Comparison of ENCODE assay signal across 11 cellular contexts in the genomic region with DNA sequence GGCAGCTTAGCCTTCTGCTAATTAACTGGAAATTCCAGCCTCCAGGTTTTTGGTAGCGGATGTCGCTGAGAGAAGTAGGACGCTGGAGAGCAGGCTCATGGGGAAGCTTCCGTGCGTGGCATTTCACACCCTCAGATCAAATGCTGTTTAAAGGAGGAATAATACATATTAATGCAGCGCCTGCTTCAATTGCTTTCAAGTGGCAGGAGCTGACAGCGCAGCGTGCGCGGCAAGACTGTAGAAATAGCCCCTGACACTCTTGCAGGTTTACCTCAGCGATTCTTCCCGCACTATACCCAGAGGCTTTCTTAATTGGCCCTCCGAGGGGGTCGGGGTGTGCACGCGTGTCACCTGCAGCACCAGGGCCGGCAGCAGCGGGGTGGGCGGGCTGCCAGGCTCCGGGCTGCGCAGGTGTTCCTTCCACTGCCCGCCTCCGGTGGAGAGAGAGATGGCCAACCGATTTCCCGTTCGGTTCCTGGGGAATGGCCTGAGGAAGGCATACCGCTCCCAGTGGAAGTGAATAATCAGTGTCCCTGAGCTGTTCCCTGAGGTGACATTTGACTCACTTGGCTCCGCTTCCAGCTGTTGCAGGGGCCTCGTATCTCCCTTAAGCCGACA.
DNase-seq lines count a peak whose midpoint lies in the region; ATAC-seq and FAIRE-seq lines count a peak whose summit lies in the region.
"Had no signal": no experiment of that assay in that cellular context is flagged by ENCODE, and none has a peak within 500 bp of the region (broad histone marks: within the 10 kb centered on the region; RNA-seq: fewer than 3 reads in every experiment).

No MANE protein-coding gene starts in this region.

- H3K9me3 ChIP-seq in small intestine (ENCODE audit: control insufficient read depth, low read depth) = no peaks in the 10 kb centered on the region
- H3K9me3 ChIP-seq: uterus had no signal

- no peak for FAIRE-seq in small intestine (lab: Jason Lieb, UNC)

- intact Hi-C loops in left ventricle myocardium superior (cut with micrococcal nuclease) = no loop called here

- H3K4me3 ChIP-seq in H7 (ENCODE audit: insufficient read depth, low read depth, low read length) = no peak overlapping the region; the same call in 1 of the 2 replicates
- H3K4me3 ChIP-seq in small intestine (ENCODE audit: low read depth in 1 of 2, low read length in 2 of 2) = no peak overlapping the region
- H3K4me3 ChIP-seq: uterus had no signal

- no peaks in the 10 kb centered on the region for H3K4me1 ChIP-seq in small intestine (ENCODE audit: control insufficient read depth in 2 of 2, insufficient read depth in 1 of 2, low read depth in 1 of 2, low read length in 1 of 2)
- H3K4me1 ChIP-seq: uterus had no signal

- H3K36me3 ChIP-seq in H7 (replicated peaks; ENCODE audit: control insufficient read depth, insufficient read depth, low read length) = no peaks in the 10 kb centered on the region
- no peaks in the 10 kb centered on the region for H3K36me3 ChIP-seq in small intestine (ENCODE audit: control insufficient read depth in 2 of 2, insufficient read depth in 2 of 2, low read length in 2 of 2)
- H3K36me3 ChIP-seq: uterus had no signal

- ATAC-seq in left ventricle myocardium superior (peak; percentile 46), GM19324 (IDR thresholded peaks at IDR 0.05; ENCODE audit: low FRiP score, unreplicated experiment) (no peak), HG02678 (IDR thresholded peaks at IDR 0.05; ENCODE audit: unreplicated experiment) (no peak)
- ATAC-seq: activated T-cell treated with anti-CD3 and anti-CD28 coated beads, Interleukin-2, amount 50 U/mL, for 72 hours had no signal

- peak; percentile 25 for DNase-seq in H7
- DNase-seq in NCI-H748 (lab: John Stamatoyannopoulos, UW; ENCODE audit: unreplicated experiment) = peak; percentile 90
- peak; percentile 33 for DNase-seq in left ventricle myocardium superior
- DNase-seq in small intestine = peak; percentile 13
- DNase-seq in MV-4-11 (lab: John Stamatoyannopoulos, UW) = no peak
- DNase-seq in stimulated activated CD4-positive, alpha-beta T cell treated with anti-CD3 and anti-CD28 coated beads, Interleukin-4, amount 100 ng/mL, for 1 hour = no peak
- DNase-seq: activated T-cell treated with anti-CD3 and anti-CD28 coated beads, Interleukin-2, amount 50 U/mL, for 72 hours; kidney glomerular epithelial cell; uterus had no signal

- 17 to 24% (median 22%) methylated on average over 29 to 30 of the region's 30 CpGs for WGBS in small intestine, 3 donors

- H3K27me3 ChIP-seq in H7 (ENCODE audit: control insufficient read depth, insufficient read depth, low read length) = no peaks in the 10 kb centered on the region; the same call in 1 of the 2 replicates
- H3K27me3 ChIP-seq in small intestine (ENCODE audit: control insufficient read depth in 2 of 2, insufficient read depth in 2 of 2, low read length in 2 of 2) = no peaks in the 10 kb centered on the region
- H3K27me3 ChIP-seq: uterus had no signal

- no peak overlapping the region for H3K27ac ChIP-seq in small intestine (ENCODE audit: low read depth in 1 of 2, low read length in 1 of 2)
- H3K27ac ChIP-seq: uterus had no signal

Comparison
In these comparisons a context has a peak if more than half of its experiments do, and no peak if none do; other contexts are left out.
1. DNase-seq: peak in H7 (single experiment), NCI-H748 (single experiment), left ventricle myocardium superior (single experiment) and small intestine (single experiment); none in MV-4-11 (single experiment) and stimulated activated CD4-positive, alpha-beta T cell treated with anti-CD3 and anti-CD28 coated beads, Interleukin-4, amount 100 ng/mL, for 1 hour (single experiment).